Comparison of ENCODE assay signal across 8 cellular contexts in the genomic region with DNA sequence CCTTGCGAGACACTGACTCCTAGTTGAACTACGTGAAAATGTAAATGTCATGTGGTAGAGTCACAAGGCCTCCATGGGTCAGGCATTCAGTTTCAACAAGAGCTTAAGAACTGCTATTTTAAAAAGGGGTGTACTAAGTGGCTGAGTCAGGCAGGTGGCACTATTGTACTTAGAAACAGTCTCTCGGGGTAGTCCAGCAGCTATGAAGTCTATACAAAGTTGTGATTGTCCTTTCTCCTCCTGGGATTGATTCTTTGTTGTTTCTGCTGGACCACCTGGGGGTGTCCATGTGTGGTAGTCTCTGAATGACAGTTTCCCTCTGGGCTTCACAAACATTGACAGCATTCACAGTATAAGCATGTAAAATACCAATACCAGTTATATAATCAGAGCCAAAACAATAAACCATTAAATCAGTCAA. TPM values are rescaled to one million over a fixed set of nuclear protein-coding genes. Genes with fewer than 3 reads are reported as not detected.
DNase-seq lines count a peak whose midpoint lies in the region; TF ChIP-seq lines count a peak whose summit lies in the region.

No MANE protein-coding gene starts in this region.

- H3K4me3 ChIP-seq in HFF-Myc (replicated peaks; ENCODE audit: low read depth, low read length) (no peak overlapping the region), Loucy (ENCODE audit: low read length, poor library complexity, severe bottlenecking) (no peak overlapping the region), esophagus muscularis mucosa (no peak overlapping the region), neural progenitor cell (no peak overlapping the region)
- H3K4me3 ChIP-seq in CD4-positive, alpha-beta memory T cell (ENCODE audit: low read length in 2 of 2), result no peak overlapping the region

- H3K36me3 ChIP-seq in Loucy (ENCODE audit: insufficient read depth, low read length), result no peaks in the 10 kb centered on the region
- H3K36me3 ChIP-seq in esophagus muscularis mucosa, result peaks cover 0 to 17% (median 15%) of the 10 kb centered on the region in 4 donors
- H3K36me3 ChIP-seq in neural progenitor cell, result no peaks in the 10 kb centered on the region
- H3K36me3 ChIP-seq in CD4-positive, alpha-beta memory T cell (ENCODE audit: insufficient read depth, low read length), result no peaks in the 10 kb centered on the region

- in situ Hi-C loops in SK-MEL-5 (cut with HindIII; ENCODE audit: low pct_unique_long_range_greater_than_20kb, low sequenced_read_pairs), result no loop called here

- POLR2A ChIA-PET in CD4-positive, alpha-beta memory T cell (lab: Charles Lee; ENCODE audit: partially characterized antibody), result no interaction called here

- TF ChIP-seq EP300 in esophagus muscularis mucosa (IDR thresholded peaks at IDR 0.05), result no peak

- no peak overlapping the region for H3K27ac ChIP-seq in 22Rv1
- H3K27ac ChIP-seq in esophagus muscularis mucosa (replicated peaks in 1 of 4), result no peak overlapping the region
- H3K27ac ChIP-seq in neural progenitor cell, result no peak overlapping the region
- H3K27ac ChIP-seq in CD4-positive, alpha-beta memory T cell (ENCODE audit: low read depth, low read length), result no peak overlapping the region

- no peaks in the 10 kb centered on the region for H3K9me3 Mint-ChIP-seq in neural progenitor cell
- H3K9me3 Mint-ChIP-seq in CD4-positive, alpha-beta memory T cell, result peaks cover 0 to 16% (median 3%) of the 10 kb centered on the region in 8 donors

- no peaks in the 10 kb centered on the region for H3K4me1 ChIP-seq in Loucy (ENCODE audit: insufficient read depth, low read length, poor library complexity, severe bottlenecking)
- peaks cover 0 to 3% (median under 1%) of the 10 kb centered on the region in 4 donors for H3K4me1 ChIP-seq in esophagus muscularis mucosa
- H3K4me1 ChIP-seq in neural progenitor cell, result peaks cover 6% of the 10 kb centered on the region
- H3K4me1 ChIP-seq in CD4-positive, alpha-beta memory T cell (ENCODE audit: insufficient read depth, low read length), result no peaks in the 10 kb centered on the region

- H3K4me2 ChIP-seq in Loucy (ENCODE audit: low read depth, low read length, poor library complexity, severe bottlenecking) (no peak overlapping the region), neural progenitor cell (no peak overlapping the region)

- intact Hi-C loops in esophagus muscularis mucosa (cut with DNase I), result no loop called here
- intact Hi-C loops in CD4-positive, alpha-beta memory T cell (cut with micrococcal nuclease), result no loop called here

- peaks cover 4% of the 10 kb centered on the region for H3K4me1 Mint-ChIP-seq in neural progenitor cell
- no peaks in the 10 kb centered on the region for H3K4me1 Mint-ChIP-seq in CD4-positive, alpha-beta memory T cell

- TF ChIP-seq CTCF in 22Rv1 (IDR thresholded peaks at IDR 0.05) (peak; percentile 66), GM12872 (IDR thresholded peaks at IDR 0.05; ENCODE audit: insufficient read depth, low read depth, low read length) (peak; percentile 73), HFF-Myc (IDR thresholded peaks at IDR 0.05; ENCODE audit: low read depth, low read length, missing control alignments) (peak; percentile 57), Loucy (conservative IDR thresholded peaks at IDR 0.05; ENCODE audit: low read length) (peak; percentile 71), esophagus muscularis mucosa (IDR thresholded peaks at IDR 0.05) (peak; percentile 56 to 66 (median 63)), neural progenitor cell (IDR thresholded peaks at IDR 0.05) (peak; percentile 73)

- H3K9ac ChIP-seq in Loucy (ENCODE audit: low read depth, low read length, poor library complexity, severe bottlenecking) (no peak overlapping the region), neural progenitor cell (no peak overlapping the region)

- H3K79me2 ChIP-seq in Loucy (ENCODE audit: insufficient read depth, low read length) (no peaks in the 10 kb centered on the region), neural progenitor cell (ENCODE audit: low read depth) (no peaks in the 10 kb centered on the region)

- H3K27ac Mint-ChIP-seq in neural progenitor cell, result no peak overlapping the region
- H3K27ac Mint-ChIP-seq in CD4-positive, alpha-beta memory T cell, result no peak overlapping the region

- peak; percentile 36 for DNase-seq in HFF-Myc (ENCODE audit: extremely low read depth, low read depth)
- DNase-seq in SK-MEL-5 (ENCODE audit: low read depth, low spot score), result peak; percentile 93
- DNase-seq in esophagus muscularis mucosa (ENCODE audit: extremely low spot score), result no peak
- peak; percentile 79 for DNase-seq in neural progenitor cell (ENCODE audit: low spot score)
- no peak for DNase-seq in CD4-positive, alpha-beta memory T cell

- H3K4me3 Mint-ChIP-seq in neural progenitor cell, result no peak overlapping the region
- no peak overlapping the region for H3K4me3 Mint-ChIP-seq in CD4-positive, alpha-beta memory T cell

- H3K9me2 ChIP-seq in Loucy (replicated peaks; ENCODE audit: low read depth, low read length), result no peaks in the 10 kb centered on the region

- no peak for TF ChIP-seq POLR2A in esophagus muscularis mucosa (IDR thresholded peaks at IDR 0.05; ENCODE audit: low read depth)

- H2AFZ ChIP-seq in Loucy (ENCODE audit: low read length), result no peak overlapping the region
- H2AFZ ChIP-seq in neural progenitor cell (replicated peaks), result no peak overlapping the region

- 45% methylated on average over 3 of the region's 3 CpGs for WGBS in esophagus muscularis mucosa

- CTCF ChIA-PET in CD4-positive, alpha-beta memory T cell (lab: Charles Lee; ENCODE audit: partially characterized antibody), result no interaction called here

- H3F3A ChIP-seq in Loucy (ENCODE audit: low read depth), result no peaks in the 10 kb centered on the region
- peaks cover 4% of the 10 kb centered on the region for H3F3A ChIP-seq in neural progenitor cell (ENCODE audit: low read depth)

- H4K20me1 ChIP-seq in Loucy (ENCODE audit: insufficient read depth, low read length, poor library complexity, severe bottlenecking), result no peaks in the 10 kb centered on the region
- H4K20me1 ChIP-seq in neural progenitor cell (ENCODE audit: low read depth), result peaks cover 9% of the 10 kb centered on the region

- H3K9me3 ChIP-seq in Loucy (ENCODE audit: insufficient read depth, low read depth, low read length) (no peaks in the 10 kb centered on the region), esophagus muscularis mucosa (peaks cover 0 to 12% (median 7%) of the 10 kb centered on the region in 4 donors), neural progenitor cell (ENCODE audit: low read depth) (no peaks in the 10 kb centered on the region)
- H3K9me3 ChIP-seq in CD4-positive, alpha-beta memory T cell (ENCODE audit: control insufficient read depth in 1 of 2, low read length in 2 of 2), result no peaks in the 10 kb centered on the region

- H3K27me3 ChIP-seq in Loucy (ENCODE audit: insufficient read depth, low read length, poor library complexity, severe bottlenecking), result no peaks in the 10 kb centered on the region
- H3K27me3 ChIP-seq in esophagus muscularis mucosa, result no peaks in the 10 kb centered on the region
- H3K27me3 ChIP-seq in neural progenitor cell, result no peaks in the 10 kb centered on the region
- no peaks in the 10 kb centered on the region for H3K27me3 ChIP-seq in CD4-positive, alpha-beta memory T cell (ENCODE audit: insufficient read depth, low read length)

- H3K27me3 Mint-ChIP-seq in neural progenitor cell (ENCODE audit: insufficient read depth, low read depth), result no peaks in the 10 kb centered on the region
- no peaks in the 10 kb centered on the region for H3K27me3 Mint-ChIP-seq in CD4-positive, alpha-beta memory T cell

- peaks cover 17% of the 10 kb centered on the region for H3K36me3 Mint-ChIP-seq in neural progenitor cell
- H3K36me3 Mint-ChIP-seq in CD4-positive, alpha-beta memory T cell, result no peaks in the 10 kb centered on the region

RNA-seq across cellular contexts. Expression of a gene that starts 33.0 kb away (rescaled TPM):
- 49.5 and 51.2 TPM in 2 replicates for total RNA-seq in SK-MEL-5 (2014; rRNA removed; shearing (Covaris generic))
- polyA plus RNA-seq in SK-MEL-5 (2015; cell fraction: cytosol; rRNA removed), result 26.6 and 40.6 TPM in 2 replicates
- polyA plus RNA-seq in SK-MEL-5 (2015; cell fraction: nucleus; rRNA removed), result 118 and 125 TPM in 2 replicates
- total RNA-seq in esophagus muscularis mucosa (10 to 100 TPM; 20.5 to 48.6 (median 30.6) TPM), neural progenitor cell (ENCODE audit: low replicate concordance) (58.9 and 70.4 TPM in 2 replicates)
- total RNA-seq in CD4-positive, alpha-beta memory T cell, result not detected
- polyA plus RNA-seq in CD4-positive, alpha-beta memory T cell, result not detected

Comparison
In these comparisons a context has a peak if more than half of its experiments do, and no peak if none do; other contexts are left out.
1. DNase-seq: peak in HFF-Myc (single experiment), SK-MEL-5 (single experiment) and neural progenitor cell (single experiment); none in esophagus muscularis mucosa (single experiment) and CD4-positive, alpha-beta memory T cell (0 of 5).
2. RNA of a gene that starts 33.0 kb away (total RNA-seq): 58.9 to 70.4 TPM in neural progenitor cell, 49.5 to 51.2 TPM in SK-MEL-5 and 20.5 to 48.6 TPM in esophagus muscularis mucosa; not detected in CD4-positive, alpha-beta memory T cell; every median in the first group is over 10 times any median in the second.
3. Peak in every context shown above with its lines, with median percentiles within 50 percentile points of each other: CTCF ChIP-seq.